9 cellular contexts compared by ENCODE assay signal in the genomic region with DNA sequence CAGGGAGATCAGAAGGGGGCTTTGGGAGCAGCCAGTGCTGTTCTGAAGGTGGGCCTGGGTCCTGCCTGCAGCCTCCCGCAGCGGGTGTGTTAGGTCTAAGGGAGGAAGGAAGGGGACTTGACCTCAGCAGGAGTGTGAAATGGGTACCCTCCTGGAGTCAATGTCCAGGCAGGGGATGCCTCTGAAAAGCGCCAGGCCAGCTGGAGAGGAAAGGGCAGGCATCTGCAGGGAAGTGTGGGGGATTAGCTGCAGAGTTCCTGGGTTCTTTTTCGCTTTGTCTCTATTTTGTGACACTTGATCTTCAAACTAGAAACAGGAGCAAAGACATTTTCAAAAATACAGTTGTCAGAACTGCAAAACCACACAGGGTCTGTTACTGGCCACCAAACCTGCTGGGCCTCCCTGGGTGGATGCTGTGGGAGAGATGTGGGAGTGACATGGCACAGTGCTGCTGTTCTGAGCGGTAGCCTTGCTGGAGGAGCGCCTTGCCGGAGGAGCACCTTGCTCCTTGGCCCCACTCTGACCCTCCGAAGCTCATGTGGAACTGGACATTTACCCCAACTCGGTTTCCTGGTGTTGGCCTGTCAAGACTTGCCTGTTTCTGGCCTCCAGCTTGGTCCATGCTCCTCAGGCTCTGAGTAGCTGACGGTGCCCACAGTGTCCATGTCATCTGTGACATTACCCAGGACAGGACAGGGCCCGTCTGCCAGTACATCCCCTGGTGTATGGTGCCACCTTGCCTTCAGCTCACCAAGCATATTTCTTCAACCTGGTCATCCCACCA. TPM values are rescaled to one million over a fixed set of nuclear protein-coding genes. Genes with fewer than 3 reads are reported as not detected.
DNase-seq lines count a peak whose midpoint lies in the region; ATAC-seq and TF ChIP-seq lines count a peak whose summit lies in the region.
"Had no signal": no experiment of that assay in that cellular context is flagged by ENCODE, and none has a peak within 500 bp of the region (broad histone marks: within the 10 kb centered on the region; RNA-seq: fewer than 3 reads in every experiment).

No MANE protein-coding gene starts in this region.

- 78 to 85% methylated on average over 11 of the region's 11 CpGs for WGBS in GM23248 (ENCODE audit: low coverage in 1 of 2, low lambda C conversion rate in 2 of 2, missing lambda C conversion rate in 2 of 2), 2 experiments
- WGBS in smooth muscle cell (ENCODE audit: low lambda C conversion rate): 84% methylated on average over 11 of the region's 11 CpGs

- H3K4me3 ChIP-seq in GM23248: no peak overlapping the region
- H3K4me3 ChIP-seq in smooth muscle cell: no peak overlapping the region

- peaks cover 55% of the 10 kb centered on the region for H3K36me3 Mint-ChIP-seq in activated CD8-positive, alpha-beta T cell treated with anti-CD3 and anti-CD28 coated beads, Interleukin-2, amount 10 ng/mL, durations not matched to agents 7 days and 5 days (ENCODE audit: low read depth)

- POLR2A ChIA-PET in activated CD8-positive, alpha-beta T cell treated with anti-CD3 and anti-CD28 coated beads, Interleukin-2, amount 10 ng/mL, durations not matched to agents 7 days and 5 days (lab: Charles Lee): interaction anchor here (1.0 to 1.4 kb wide), 3 partner anchors 9 to 25 kb away, joined by 3 to 7 read pairs (median 5); no protein-coding TSS in a partner anchor

- DNase-seq in GM23248 (no peak), foreskin keratinocyte (no peak), smooth muscle cell (lab: John Stamatoyannopoulos, UW; ENCODE audit: unreplicated experiment) (no peak), NCI-H524 treated with DMSO at 0.1 percent for 48 hours (lab: John Stamatoyannopoulos, UW) (no peak), NCI-H774 (lab: John Stamatoyannopoulos, UW) (no peak)
- no peak for DNase-seq in activated CD8-positive, alpha-beta T cell treated with anti-CD3 and anti-CD28 coated beads, Interleukin-2, amount 10 ng/mL, durations not matched to agents 7 days and 5 days
- DNase-seq in NK-92 treated with Interleukin-12 subunit alpha and Interleukin-12 subunit beta, amount 100 ng/mL, for 24 hours (lab: John Stamatoyannopoulos, UW): no peak
- DNase-seq in stimulated activated CD4-positive, alpha-beta T cell treated with anti-CD3 and anti-CD28 coated beads, Interleukin-4, amount 100 ng/mL, for 4 hours: no peak
- DNase-seq: KBM-7 had no signal

- no peaks in the 10 kb centered on the region for H3K9me2 ChIP-seq in GM23248 (ENCODE audit: insufficient read depth)

- in situ Hi-C loops in GM23248 (cut with MboI): no loop called here

- peak overlapping the region; percentile 100 for H3K27ac ChIP-seq in GM23248
- H3K27ac ChIP-seq in foreskin keratinocyte: peak overlapping the region; percentile 96
- peak overlapping the region; percentile 98 for H3K27ac ChIP-seq in smooth muscle cell (ENCODE audit: low read depth)

- H3F3A ChIP-seq in GM23248 (ENCODE audit: insufficient read depth) (peaks cover 57% of the 10 kb centered on the region), smooth muscle cell (ENCODE audit: low read depth) (peaks cover 37% of the 10 kb centered on the region)

- H3K9ac ChIP-seq in GM23248 (peak overlapping the region; percentile 93), smooth muscle cell (ENCODE audit: low read depth) (peak overlapping the region; percentile 87)

- H3K4me2 ChIP-seq in GM23248 (ENCODE audit: unreplicated experiment) (no peak overlapping the region), smooth muscle cell (peak overlapping the region; percentile 78)

- H3K9me3 ChIP-seq in GM23248 (ENCODE audit: low read depth): no peaks in the 10 kb centered on the region
- H3K9me3 ChIP-seq in smooth muscle cell (replicated peaks; ENCODE audit: low read depth): no peaks in the 10 kb centered on the region

- CTCF ChIA-PET in activated CD8-positive, alpha-beta T cell treated with anti-CD3 and anti-CD28 coated beads, Interleukin-2, amount 10 ng/mL, durations not matched to agents 7 days and 5 days (lab: Charles Lee): interaction anchor here (1.0 to 2.8 kb wide), 7 partner anchors 10 to 39 kb away, joined by 3 to 12 read pairs (median 4); a partner anchor contains a TSS

- no peaks in the 10 kb centered on the region for H3K27me3 Mint-ChIP-seq in activated CD8-positive, alpha-beta T cell treated with anti-CD3 and anti-CD28 coated beads, Interleukin-2, amount 10 ng/mL, durations not matched to agents 7 days and 5 days (ENCODE audit: low read depth)

- H3K36me3 ChIP-seq in GM23248 (ENCODE audit: low read depth) (peaks cover 9% of the 10 kb centered on the region; the same call in 1 of the 2 replicates), smooth muscle cell (ENCODE audit: low read depth) (no peaks in the 10 kb centered on the region)

- peak; percentile 8 for TF ChIP-seq CTCF in foreskin keratinocyte (conservative IDR thresholded peaks at IDR 0.05)
- no peak for TF ChIP-seq CTCF in smooth muscle cell (IDR thresholded peaks at IDR 0.05; ENCODE audit: borderline replicate concordance, insufficient read depth, poor library complexity, severe bottlenecking)

- H3K79me2 ChIP-seq in GM23248 (ENCODE audit: insufficient read depth) (peaks cover 84% of the 10 kb centered on the region), smooth muscle cell (ENCODE audit: low read depth) (peaks cover 79% of the 10 kb centered on the region)

- H3K4me1 ChIP-seq in GM23248 (ENCODE audit: insufficient read depth) (peaks cover 52% of the 10 kb centered on the region), foreskin keratinocyte (peaks cover 44% of the 10 kb centered on the region), smooth muscle cell (ENCODE audit: low read depth) (peaks cover 35% of the 10 kb centered on the region)

- H2AFZ ChIP-seq in GM23248: no peak overlapping the region
- no peak overlapping the region for H2AFZ ChIP-seq in smooth muscle cell (ENCODE audit: low read depth)

- no peak overlapping the region for H3K4me3 Mint-ChIP-seq in activated CD8-positive, alpha-beta T cell treated with anti-CD3 and anti-CD28 coated beads, Interleukin-2, amount 10 ng/mL, durations not matched to agents 7 days and 5 days

- H3K9me3 Mint-ChIP-seq in activated CD8-positive, alpha-beta T cell treated with anti-CD3 and anti-CD28 coated beads, Interleukin-2, amount 10 ng/mL, durations not matched to agents 7 days and 5 days (ENCODE audit: insufficient read depth): no peaks in the 10 kb centered on the region

- peak overlapping the region; percentile 79 for H3K27ac Mint-ChIP-seq in activated CD8-positive, alpha-beta T cell treated with anti-CD3 and anti-CD28 coated beads, Interleukin-2, amount 10 ng/mL, durations not matched to agents 7 days and 5 days

- H3K27me3 ChIP-seq in GM23248 (replicated peaks; ENCODE audit: insufficient read depth): no peaks in the 10 kb centered on the region
- no peaks in the 10 kb centered on the region for H3K27me3 ChIP-seq in foreskin keratinocyte
- H3K27me3 ChIP-seq in smooth muscle cell (ENCODE audit: low read depth): no peaks in the 10 kb centered on the region

- H4K20me1 ChIP-seq in GM23248 (ENCODE audit: insufficient read depth) (no peaks in the 10 kb centered on the region), smooth muscle cell (ENCODE audit: low read depth) (peaks cover 92% of the 10 kb centered on the region)

- ATAC-seq in activated CD8-positive, alpha-beta T cell treated with anti-CD3 and anti-CD28 coated beads, Interleukin-2, amount 10 ng/mL, durations not matched to agents 7 days and 5 days: no peak
- no peak for ATAC-seq in foreskin keratinocyte

- H3K4me1 Mint-ChIP-seq in activated CD8-positive, alpha-beta T cell treated with anti-CD3 and anti-CD28 coated beads, Interleukin-2, amount 10 ng/mL, durations not matched to agents 7 days and 5 days (ENCODE audit: low read depth): peaks cover 56% of the 10 kb centered on the region

RNA-seq across cellular contexts. Expression of a gene that starts 25.9 kb away (rescaled TPM):
- total RNA-seq in GM23248 (2014; rRNA removed; shearing (Covaris generic)): 40.0 and 40.2 TPM in 2 replicates
- 69.4 and 69.7 TPM in 2 replicates for polyA plus RNA-seq in GM23248 (2016; fragmentation: Nextera tagmentation; extraction: Ambion mirVana)
- 100 to 1,000 TPM; 155 to 161 TPM for total RNA-seq in activated CD8-positive, alpha-beta T cell treated with anti-CD3 and anti-CD28 coated beads, Interleukin-2, amount 10 ng/mL, durations not matched to agents 7 days and 5 days
- 49.3 and 61.4 TPM in 2 replicates for total RNA-seq in foreskin keratinocyte
- 60.0 and 71.4 TPM in 2 replicates for polyA plus RNA-seq in foreskin keratinocyte
- total RNA-seq in smooth muscle cell: 25.3 and 29.2 TPM in 2 replicates
- polyA plus RNA-seq in smooth muscle cell: 70.5 and 78.5 TPM in 2 replicates

RNA-seq across cellular contexts. Expression of a gene that starts 37.7 kb away (rescaled TPM):
- 37.7 and 41.3 TPM in 2 replicates for total RNA-seq in GM23248 (2014; rRNA removed; shearing (Covaris generic))
- 19.0 and 20.0 TPM in 2 replicates for polyA plus RNA-seq in GM23248 (2016; fragmentation: Nextera tagmentation; extraction: Ambion mirVana)
- 10 to 100 TPM; 29.2 to 30.1 TPM for total RNA-seq in activated CD8-positive, alpha-beta T cell treated with anti-CD3 and anti-CD28 coated beads, Interleukin-2, amount 10 ng/mL, durations not matched to agents 7 days and 5 days
- total RNA-seq in foreskin keratinocyte: 12.4 and 14.3 TPM in 2 replicates
- polyA plus RNA-seq in foreskin keratinocyte: 10.7 and 12.5 TPM in 2 replicates
- total RNA-seq in smooth muscle cell: 17.1 and 26.1 TPM in 2 replicates
- 18.1 and 27.3 TPM in 2 replicates for polyA plus RNA-seq in smooth muscle cell
